22 cellular contexts compared by ENCODE assay signal in genomic region chr15:42282344-42282743, GRCh38.
"Had no signal": no experiment of that assay in that cellular context is flagged by ENCODE, and none has a peak within 500 bp of the region (broad histone marks: within the 10 kb centered on the region; RNA-seq: fewer than 3 reads in every experiment).

No MANE protein-coding gene starts in this region.

- DNase-seq: activated CD4-positive, alpha-beta T cell treated with anti-CD3 and anti-CD28 coated beads for 4 hours; activated CD4-positive, alpha-beta T cell treated with anti-CD3 and anti-CD28 coated beads, Interleukin-2, amount 50 U/mL, for 4 hours; activated effector memory CD4-positive, alpha-beta T cell treated with Interleukin-2 at 50 U/mL for 16 hours; activated naive CD4-positive, alpha-beta T cell treated with Interleukin-2 at 50 U/mL for 16 hours; anterior cingulate cortex; effector CD8-positive, alpha-beta T cell; glutamatergic neuron; islet precursor cell; left ventricle myocardium superior; mammary epithelial cell; naive thymus-derived CD4-positive, alpha-beta T cell; nucleus accumbens; right cardiac atrium; stimulated activated CD4-positive, alpha-beta T cell treated with anti-CD3 and anti-CD28 coated beads, Interleukin-12 subunit alpha, Interleukin-12 subunit beta, amount 100 ng/mL, for 4 hours; stimulated activated CD4-positive, alpha-beta T cell treated with anti-CD3 and anti-CD28 coated beads, Interleukin-4, amount 100 ng/mL, for 1 hour; stimulated activated naive CD8-positive, alpha-beta T cell treated with anti-CD3 and anti-CD28 coated beads, Interleukin-15, Interleukin-2, amounts not matched to agents 100 U/mL and 50 U/mL, for 24 hours; T-cell; testis; transverse colon had no signal

- H3K27ac Mint-ChIP-seq: activated naive CD8-positive, alpha-beta T cell; naive thymus-derived CD4-positive, alpha-beta T cell; T-cell; T-helper 2 cell treated with Interferon-gamma antibody and Interleukin-4, amounts not matched to agents 5 μg/mL and 100 μg/mL, for 36 hours had no signal

- H3K9me3 Mint-ChIP-seq: naive thymus-derived CD4-positive, alpha-beta T cell; neural crest cell; T-cell; T-helper 2 cell treated with Interferon-gamma antibody and Interleukin-4, amounts not matched to agents 5 μg/mL and 100 μg/mL, for 36 hours had no signal

- H3K27me3 Mint-ChIP-seq: activated naive CD8-positive, alpha-beta T cell; naive thymus-derived CD4-positive, alpha-beta T cell; T-cell had no signal

- H3K4me3 Mint-ChIP-seq: activated naive CD8-positive, alpha-beta T cell; naive thymus-derived CD4-positive, alpha-beta T cell; neural crest cell; T-cell; T-helper 2 cell treated with Interferon-gamma antibody and Interleukin-4, amounts not matched to agents 5 μg/mL and 100 μg/mL, for 36 hours had no signal

- H3K4me1 Mint-ChIP-seq: neural crest cell, T-cell had no signal

- ATAC-seq: left ventricle myocardium superior; naive thymus-derived CD4-positive, alpha-beta T cell; right cardiac atrium; stimulated activated naive CD8-positive, alpha-beta T cell treated with anti-CD3 and anti-CD28 coated beads, Interleukin-15, Interleukin-2, amounts not matched to agents 100 U/mL and 50 U/mL, for 24 hours; T-cell had no signal
